ENCODE assay signal across 1 cellular context in the genomic region with DNA sequence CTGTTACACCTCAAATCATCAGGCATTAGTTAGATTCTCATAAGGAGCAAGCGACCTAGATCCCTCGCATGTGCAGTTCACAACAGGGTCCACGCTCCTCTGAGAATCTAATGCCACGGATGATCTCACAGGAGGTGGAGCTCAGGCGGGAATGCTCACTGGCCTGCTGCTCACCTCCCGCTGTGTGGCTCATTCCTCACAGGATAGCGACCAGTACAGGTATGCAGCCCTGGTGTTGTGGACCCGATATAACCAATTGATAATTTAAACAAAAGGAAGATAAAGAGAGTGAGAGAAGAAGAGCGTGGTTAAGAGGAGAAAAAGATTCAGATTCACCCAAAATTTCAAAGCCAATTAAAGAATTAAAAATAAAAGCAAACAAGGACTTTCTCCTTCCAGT.
TF ChIP-seq lines count a peak whose summit lies in the region.

No MANE protein-coding gene starts in this region.

TF ChIP-seq in HepG2, 621 proteins besides CTCF, POLR2A, EP300 and RAD21 (continued from another document):
- TF ChIP-seq, protein P1, sequence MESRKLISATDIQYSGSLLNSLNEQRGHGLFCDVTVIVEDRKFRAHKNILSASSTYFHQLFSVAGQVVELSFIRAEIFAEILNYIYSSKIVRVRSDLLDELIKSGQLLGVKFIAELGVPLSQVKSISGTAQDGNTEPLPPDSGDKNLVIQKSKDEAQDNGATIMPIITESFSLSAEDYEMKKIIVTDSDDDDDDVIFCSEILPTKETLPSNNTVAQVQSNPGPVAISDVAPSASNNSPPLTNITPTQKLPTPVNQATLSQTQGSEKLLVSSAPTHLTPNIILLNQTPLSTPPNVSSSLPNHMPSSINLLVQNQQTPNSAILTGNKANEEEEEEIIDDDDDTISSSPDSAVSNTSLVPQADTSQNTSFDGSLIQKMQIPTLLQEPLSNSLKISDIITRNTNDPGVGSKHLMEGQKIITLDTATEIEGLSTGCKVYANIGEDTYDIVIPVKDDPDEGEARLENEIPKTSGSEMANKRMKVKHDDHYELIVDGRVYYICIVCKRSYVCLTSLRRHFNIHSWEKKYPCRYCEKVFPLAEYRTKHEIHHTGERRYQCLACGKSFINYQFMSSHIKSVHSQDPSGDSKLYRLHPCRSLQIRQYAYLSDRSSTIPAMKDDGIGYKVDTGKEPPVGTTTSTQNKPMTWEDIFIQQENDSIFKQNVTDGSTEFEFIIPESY (CRISPR knock-in tag; IDR thresholded peaks at IDR 0.05), result peak; percentile 91
